ENCODE assay signal across 14 cellular contexts in genomic region chr12:116719661-116720060, GRCh38. TPM values are rescaled to one million over a fixed set of nuclear protein-coding genes. Genes with fewer than 3 reads are reported as not detected.
DNase-seq lines count a peak whose midpoint lies in the region; ATAC-seq and TF ChIP-seq lines count a peak whose summit lies in the region.
"Had no signal": no experiment of that assay in that cellular context is flagged by ENCODE, and none has a peak within 500 bp of the region (broad histone marks: within the 10 kb centered on the region; RNA-seq: fewer than 3 reads in every experiment).

No MANE protein-coding gene starts in this region.

- DNase-seq in ACHN: peak; percentile 36
- DNase-seq in osteocyte (ENCODE audit: extremely low spot score, unreplicated experiment): no peak
- DNase-seq in germinal center (ENCODE audit: low spot score): no peak
- DNase-seq in HK-2 (ENCODE audit: unreplicated experiment): no peak
- no peak for DNase-seq in omental fat pad (ENCODE audit: low spot score)
- DNase-seq: effector memory CD4-positive, alpha-beta T cell; GF-D8; Karpas-422 had no signal

- in situ Hi-C loops in ACHN (cut with HindIII; ENCODE audit: low pct_ligation_motif_present, low pct_unique_long_range_greater_than_20kb, low sequenced_read_pairs): loop anchor here (25.0 kb wide), 1 partner anchor 193 kb away; the partner anchor contains the start of gene FBXW8

- no peak overlapping the region for H3K4me3 ChIP-seq in gastroesophageal sphincter
- H3K4me3 ChIP-seq: breast epithelium had no signal

- peaks cover 5 to 32% (median 10%) of the 10 kb centered on the region in 3 donors for H3K4me1 ChIP-seq in gastroesophageal sphincter
- H3K4me1 ChIP-seq: breast epithelium had no signal

- peaks cover 11 to 21% (median 20%) of the 10 kb centered on the region in 3 donors for H3K4me1 Mint-ChIP-seq in IgD-negative memory B cell
- peaks cover 45% of the 10 kb centered on the region for H3K4me1 Mint-ChIP-seq in osteocyte (ENCODE audit: unreplicated experiment)

- H3K27ac Mint-ChIP-seq in IgD-negative memory B cell (peak overlapping the region in 2 of 3 donors; percentile 33 to 52), osteocyte (ENCODE audit: unreplicated experiment) (peak overlapping the region; percentile 16)
- H3K27ac Mint-ChIP-seq: T-helper 2 cell treated with Interferon-gamma antibody and Interleukin-4, amounts not matched to agents 5 μg/mL and 100 μg/mL, for 36 hours had no signal

- H3K9me3 Mint-ChIP-seq in IgD-negative memory B cell (no peaks in the 10 kb centered on the region), osteocyte (ENCODE audit: unreplicated experiment) (no peaks in the 10 kb centered on the region)
- H3K9me3 Mint-ChIP-seq: T-helper 2 cell treated with Interferon-gamma antibody and Interleukin-4, amounts not matched to agents 5 μg/mL and 100 μg/mL, for 36 hours had no signal

- TF ChIP-seq EP300 in gastroesophageal sphincter (IDR thresholded peaks at IDR 0.05): no peak

- no peak for TF ChIP-seq POLR2A in gastroesophageal sphincter (IDR thresholded peaks at IDR 0.05)

- peaks cover 5% of the 10 kb centered on the region for H3K36me3 Mint-ChIP-seq in IgD-negative memory B cell
- H3K36me3 Mint-ChIP-seq in osteocyte (ENCODE audit: unreplicated experiment): peaks cover 27% of the 10 kb centered on the region

- H3K27ac ChIP-seq in gastroesophageal sphincter: peak overlapping the region; percentile 22 to 62 (median 47)

- ATAC-seq in gastroesophageal sphincter: no peak
- ATAC-seq in omental fat pad (ENCODE audit: low FRiP score): no peak
- no peak for ATAC-seq in HG02759 (IDR thresholded peaks at IDR 0.05; ENCODE audit: unreplicated experiment)
- ATAC-seq: activated CD4-positive, CD25-positive, alpha-beta regulatory T cell treated with anti-CD3 and anti-CD28 coated beads, Interleukin-2, amount 50 U/mL, for 24 hours had no signal

- H3K27me3 Mint-ChIP-seq in IgD-negative memory B cell (no peaks in the 10 kb centered on the region), osteocyte (ENCODE audit: unreplicated experiment) (no peaks in the 10 kb centered on the region)

- 20 to 62% methylated on average over 1 to 5 of the region's 9 CpGs for WGBS in gastroesophageal sphincter (ENCODE audit: low coverage in 1 of 2), 2 donors

- H3K4me3 Mint-ChIP-seq in IgD-negative memory B cell (no peak overlapping the region), osteocyte (ENCODE audit: unreplicated experiment) (no peak overlapping the region)
- H3K4me3 Mint-ChIP-seq: T-helper 2 cell treated with Interferon-gamma antibody and Interleukin-4, amounts not matched to agents 5 μg/mL and 100 μg/mL, for 36 hours had no signal

- peaks cover 0 to 46% of the 10 kb centered on the region in 2 donors for H3K36me3 ChIP-seq in gastroesophageal sphincter
- H3K36me3 ChIP-seq: breast epithelium had no signal

- TF ChIP-seq CTCF in gastroesophageal sphincter (IDR thresholded peaks at IDR 0.05) (no peak), osteocyte (IDR thresholded peaks at IDR 0.05) (no peak), omental fat pad (IDR thresholded peaks at IDR 0.05) (no peak)

- H3K27me3 ChIP-seq in gastroesophageal sphincter: no peaks in the 10 kb centered on the region
- H3K27me3 ChIP-seq: breast epithelium had no signal

- H3K9me3 ChIP-seq in gastroesophageal sphincter: no peaks in the 10 kb centered on the region
- H3K9me3 ChIP-seq: breast epithelium had no signal

RNA-seq across cellular contexts. Expression of gene SPRING1, which starts 18.2 kb away (rescaled TPM):
- 33.0 TPM for polyA plus RNA-seq in IgD-negative memory B cell
- total RNA-seq in gastroesophageal sphincter (10 to 100 TPM in 3 of 4 donors, 1 to 10 TPM in 1; 5.8 to 18.7 (median 13.4) TPM), osteocyte (36.9 and 37.7 TPM in 2 replicates), omental fat pad (10 to 100 TPM; 15.3 to 30.7 (median 22.0) TPM)

RNA-seq across cellular contexts. Expression of gene RNFT2, which starts 18.5 kb away (rescaled TPM):
- 3.3 TPM for polyA plus RNA-seq in IgD-negative memory B cell
- total RNA-seq in gastroesophageal sphincter: under 1 TPM in 2 of 4 donors, not detected in 2; 0.31 to 0.54 TPM
- 8.2 and 9.6 TPM in 2 replicates for total RNA-seq in osteocyte
- 1 to 10 TPM in 2 of 4 donors, under 1 TPM in 2; 0.37 to 2.5 (median 0.98) TPM for total RNA-seq in omental fat pad
